In the genomic region with DNA sequence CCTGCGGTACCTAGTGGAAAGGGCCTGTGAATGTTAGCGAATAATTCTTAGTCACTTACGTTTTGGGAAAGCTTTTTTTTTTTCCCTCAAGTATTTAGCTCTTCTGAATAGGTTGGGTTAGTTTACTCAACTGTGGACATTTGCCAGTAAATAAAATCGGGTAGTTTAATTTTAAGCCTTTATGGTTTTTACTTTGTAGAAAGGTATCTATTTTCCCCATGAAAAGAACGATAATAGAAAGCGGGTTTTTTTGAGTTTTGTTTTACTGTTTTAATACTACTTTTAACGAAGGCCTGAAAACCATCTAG, we compare ENCODE assay signal across 1 cellular context.
TF ChIP-seq lines count a peak whose summit lies in the region.

No MANE protein-coding gene starts in this region.

TF ChIP-seq in HCT116, 20 proteins besides CTCF, POLR2A, EP300 and RAD21 (continued from another document):
- TF ChIP-seq, protein P1, sequence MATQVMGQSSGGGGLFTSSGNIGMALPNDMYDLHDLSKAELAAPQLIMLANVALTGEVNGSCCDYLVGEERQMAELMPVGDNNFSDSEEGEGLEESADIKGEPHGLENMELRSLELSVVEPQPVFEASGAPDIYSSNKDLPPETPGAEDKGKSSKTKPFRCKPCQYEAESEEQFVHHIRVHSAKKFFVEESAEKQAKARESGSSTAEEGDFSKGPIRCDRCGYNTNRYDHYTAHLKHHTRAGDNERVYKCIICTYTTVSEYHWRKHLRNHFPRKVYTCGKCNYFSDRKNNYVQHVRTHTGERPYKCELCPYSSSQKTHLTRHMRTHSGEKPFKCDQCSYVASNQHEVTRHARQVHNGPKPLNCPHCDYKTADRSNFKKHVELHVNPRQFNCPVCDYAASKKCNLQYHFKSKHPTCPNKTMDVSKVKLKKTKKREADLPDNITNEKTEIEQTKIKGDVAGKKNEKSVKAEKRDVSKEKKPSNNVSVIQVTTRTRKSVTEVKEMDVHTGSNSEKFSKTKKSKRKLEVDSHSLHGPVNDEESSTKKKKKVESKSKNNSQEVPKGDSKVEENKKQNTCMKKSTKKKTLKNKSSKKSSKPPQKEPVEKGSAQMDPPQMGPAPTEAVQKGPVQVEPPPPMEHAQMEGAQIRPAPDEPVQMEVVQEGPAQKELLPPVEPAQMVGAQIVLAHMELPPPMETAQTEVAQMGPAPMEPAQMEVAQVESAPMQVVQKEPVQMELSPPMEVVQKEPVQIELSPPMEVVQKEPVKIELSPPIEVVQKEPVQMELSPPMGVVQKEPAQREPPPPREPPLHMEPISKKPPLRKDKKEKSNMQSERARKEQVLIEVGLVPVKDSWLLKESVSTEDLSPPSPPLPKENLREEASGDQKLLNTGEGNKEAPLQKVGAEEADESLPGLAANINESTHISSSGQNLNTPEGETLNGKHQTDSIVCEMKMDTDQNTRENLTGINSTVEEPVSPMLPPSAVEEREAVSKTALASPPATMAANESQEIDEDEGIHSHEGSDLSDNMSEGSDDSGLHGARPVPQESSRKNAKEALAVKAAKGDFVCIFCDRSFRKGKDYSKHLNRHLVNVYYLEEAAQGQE (IDR thresholded peaks at IDR 0.05; ENCODE audit: low read depth) = no peak
- TF ChIP-seq CBX3 (IDR thresholded peaks at IDR 0.05; ENCODE audit: low read depth) = no peak
- TF ChIP-seq, protein P2, sequence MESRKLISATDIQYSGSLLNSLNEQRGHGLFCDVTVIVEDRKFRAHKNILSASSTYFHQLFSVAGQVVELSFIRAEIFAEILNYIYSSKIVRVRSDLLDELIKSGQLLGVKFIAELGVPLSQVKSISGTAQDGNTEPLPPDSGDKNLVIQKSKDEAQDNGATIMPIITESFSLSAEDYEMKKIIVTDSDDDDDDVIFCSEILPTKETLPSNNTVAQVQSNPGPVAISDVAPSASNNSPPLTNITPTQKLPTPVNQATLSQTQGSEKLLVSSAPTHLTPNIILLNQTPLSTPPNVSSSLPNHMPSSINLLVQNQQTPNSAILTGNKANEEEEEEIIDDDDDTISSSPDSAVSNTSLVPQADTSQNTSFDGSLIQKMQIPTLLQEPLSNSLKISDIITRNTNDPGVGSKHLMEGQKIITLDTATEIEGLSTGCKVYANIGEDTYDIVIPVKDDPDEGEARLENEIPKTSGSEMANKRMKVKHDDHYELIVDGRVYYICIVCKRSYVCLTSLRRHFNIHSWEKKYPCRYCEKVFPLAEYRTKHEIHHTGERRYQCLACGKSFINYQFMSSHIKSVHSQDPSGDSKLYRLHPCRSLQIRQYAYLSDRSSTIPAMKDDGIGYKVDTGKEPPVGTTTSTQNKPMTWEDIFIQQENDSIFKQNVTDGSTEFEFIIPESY (IDR thresholded peaks at IDR 0.05; ENCODE audit: extremely low read depth, insufficient replicate concordance, low read length) = no peak
